In genomic region chr1:26710811-26711210, GRCh38 we compare ENCODE assay signal across 21 cellular contexts.
"Had no signal": no experiment of that assay in that cellular context is flagged by ENCODE, and none has a peak within 500 bp of the region (broad histone marks: within the 10 kb centered on the region; RNA-seq: fewer than 3 reads in every experiment).

No MANE protein-coding gene starts in this region.

- H3K27ac ChIP-seq: coronary artery, epithelial cell of prostate, esophagus muscularis mucosa, gastrocnemius medialis, left ventricle myocardium inferior, lower lobe of right lung, testis, tibial nerve had no signal

- DNase-seq: effector CD4-positive, alpha-beta T cell; gastrocnemius medialis; left cardiac atrium; left ventricle myocardium inferior; lower lobe of right lung; midbrain; posterior cingulate gyrus; spleen; stimulated activated CD4-positive, alpha-beta T cell treated with anti-CD3 and anti-CD28 coated beads, Interleukin-15, amount 100 ng/mL, for 24 hours; stimulated activated CD4-positive, alpha-beta T cell treated with anti-CD3 and anti-CD28 coated beads, Interleukin-1b, Interleukin-23, amount 100 ng/mL, for 48 hours; stimulated activated CD4-positive, alpha-beta T cell treated with anti-CD3 and anti-CD28 coated beads, Interleukin-4, amount 100 ng/mL, for 4 hours; stimulated activated naive B cell treated with anti-CD40 and anti-IgM and Interleukin-4, amounts not matched to agents 10 μg/mL and 1 μg/mL and 100 μg/mL, for 72 hours; stimulated activated naive CD8-positive, alpha-beta T cell treated with anti-CD3 and anti-CD28 coated beads, Interleukin-15, amount 100 ng/mL, for 72 hours; testis had no signal

- H3K4me3 Mint-ChIP-seq: memory B cell; nephron; stimulated activated naive B cell treated with anti-CD40 and anti-IgM and Interleukin-4, amounts not matched to agents 10 μg/mL and 1 μg/mL and 100 μg/mL, for 72 hours; stimulated activated naive CD8-positive, alpha-beta T cell treated with anti-CD3 and anti-CD28 coated beads, Interleukin-15, amount 100 ng/mL, for 72 hours had no signal

- ATAC-seq: gastrocnemius medialis; left cardiac atrium; lower lobe of right lung; sciatic nerve; stimulated activated naive B cell treated with anti-CD40 and anti-IgM and Interleukin-4, amounts not matched to agents 10 μg/mL and 1 μg/mL and 100 μg/mL, for 72 hours; stimulated activated naive CD8-positive, alpha-beta T cell treated with anti-CD3 and anti-CD28 coated beads, Interleukin-15, amount 100 ng/mL, for 72 hours had no signal

- H3K27me3 Mint-ChIP-seq: memory B cell; stimulated activated naive B cell treated with anti-CD40 and anti-IgM and Interleukin-4, amounts not matched to agents 10 μg/mL and 1 μg/mL and 100 μg/mL, for 72 hours; stimulated activated naive CD8-positive, alpha-beta T cell treated with anti-CD3 and anti-CD28 coated beads, Interleukin-15, amount 100 ng/mL, for 72 hours had no signal

- H3K27me3 ChIP-seq: esophagus muscularis mucosa, gastrocnemius medialis, spleen, testis, tibial nerve had no signal

- H3K9me3 Mint-ChIP-seq: memory B cell; nephron; stimulated activated naive B cell treated with anti-CD40 and anti-IgM and Interleukin-4, amounts not matched to agents 10 μg/mL and 1 μg/mL and 100 μg/mL, for 72 hours; stimulated activated naive CD8-positive, alpha-beta T cell treated with anti-CD3 and anti-CD28 coated beads, Interleukin-15, amount 100 ng/mL, for 72 hours had no signal

- H3K4me3 ChIP-seq: coronary artery, esophagus muscularis mucosa, gastrocnemius medialis, left ventricle myocardium inferior, lower lobe of right lung, spleen, testis, tibial nerve had no signal

- H3K36me3 ChIP-seq: gastrocnemius medialis had no signal

- H3K9me3 ChIP-seq: esophagus muscularis mucosa, gastrocnemius medialis, left ventricle myocardium inferior, lower lobe of right lung, spleen, testis, tibial nerve had no signal

- H3K27ac Mint-ChIP-seq: memory B cell; nephron; stimulated activated naive B cell treated with anti-CD40 and anti-IgM and Interleukin-4, amounts not matched to agents 10 μg/mL and 1 μg/mL and 100 μg/mL, for 72 hours had no signal
